ENCODE assay signal across 8 cellular contexts in genomic region chr3:167734498-167735232, GRCh38. TPM values are rescaled to one million over a fixed set of nuclear protein-coding genes. Genes with fewer than 3 reads are reported as not detected.
DNase-seq lines count a peak whose midpoint lies in the region; ATAC-seq and TF ChIP-seq lines count a peak whose summit lies in the region.

TSS of gene PDCD10 (minus strand) at chr3:167734892. CDS start at chr3:167720157, 14,735 bp downstream.

- intact Hi-C loops in activated T-helper 2 cell treated with anti-CD3 and anti-CD28 coated beads, Interferon-gamma antibody, Interleukin-2, Interleukin-4, amounts not matched to agents 10 μg/mL and 5 μg/mL and 100 μg/mL, durations not matched to agents 14 hours and 24 hours and 36 hours (cut with micrococcal nuclease), result loop anchor here (1.0 to 10.0 kb wide), 4 partner anchors 43 to 362 kb away; partner anchors contain the start of gene ZBBX

- peak within 1 kb of the TSS; percentile 93 for H3K4me2 ChIP-seq in Loucy (ENCODE audit: low read depth, low read length, poor library complexity, severe bottlenecking)

- peaks cover 45% of the 10 kb centered on the region for H4K20me1 ChIP-seq in Loucy (ENCODE audit: insufficient read depth, low read length, poor library complexity, severe bottlenecking)

- TF ChIP-seq CTCF in Loucy (conservative IDR thresholded peaks at IDR 0.05; ENCODE audit: low read length), result no peak
- TF ChIP-seq CTCF in RWPE2 (IDR thresholded peaks at IDR 0.05; ENCODE audit: poor library complexity, severe bottlenecking), result no peak

- peak within 1 kb of the TSS; percentile 88 for H3K27ac ChIP-seq in RWPE2 (ENCODE audit: poor library complexity, severe bottlenecking)

- POLR2A ChIA-PET in naive thymus-derived CD8-positive, alpha-beta T cell (lab: Charles Lee), result interaction anchor here (1.2 to 1.5 kb wide), 2 partner anchors 15 to 21 kb away, joined by 8 to 10 read pairs; no protein-coding TSS in a partner anchor

- H3K4me3 ChIP-seq in H7 (ENCODE audit: insufficient read depth, low read depth, low read length), result peak within 1 kb of the TSS; percentile 95
- H3K4me3 ChIP-seq in Loucy (ENCODE audit: low read length, poor library complexity, severe bottlenecking), result peak within 1 kb of the TSS; percentile 97
- H3K4me3 ChIP-seq in RWPE2 (ENCODE audit: severe bottlenecking), result peak within 1 kb of the TSS; percentile 65

- peak; percentile 86 for ATAC-seq in RWPE2 (ENCODE audit: low read depth)
- ATAC-seq in naive thymus-derived CD8-positive, alpha-beta T cell, result peak; percentile 86 to 88

- peak within 1 kb of the TSS; percentile 89 for H2AFZ ChIP-seq in Loucy (ENCODE audit: low read length)

- no peaks in the 10 kb centered on the region; the same call in 1 of the 2 replicates for H3F3A ChIP-seq in Loucy (ENCODE audit: low read depth)

- H3K27ac Mint-ChIP-seq in activated T-helper 2 cell treated with anti-CD3 and anti-CD28 coated beads, Interferon-gamma antibody, Interleukin-2, Interleukin-4, amounts not matched to agents 10 μg/mL and 5 μg/mL and 100 μg/mL, durations not matched to agents 14 hours and 24 hours and 36 hours, result no peak within 1 kb of the TSS
- no peak within 1 kb of the TSS for H3K27ac Mint-ChIP-seq in naive thymus-derived CD8-positive, alpha-beta T cell

- DNase-seq in H7 (peak; percentile 82), RWPE2 (ENCODE audit: low spot score) (peak; percentile 99), fibroblast of peridontal ligament (ENCODE audit: extremely low read depth) (peak; percentile 97)
- DNase-seq in activated T-helper 2 cell treated with anti-CD3 and anti-CD28 coated beads, Interferon-gamma antibody, Interleukin-2, Interleukin-4, amounts not matched to agents 10 μg/mL and 5 μg/mL and 100 μg/mL, durations not matched to agents 14 hours and 24 hours and 36 hours (ENCODE audit: low spot score), result peak; percentile 95
- peak; percentile 88 to 99 (median 97) for DNase-seq in naive thymus-derived CD8-positive, alpha-beta T cell
- DNase-seq in stimulated activated naive CD4-positive, alpha-beta T cell (lab: John Stamatoyannopoulos, UW), result peak; percentile 94 to 99 (median 97)

- no peaks in the 10 kb centered on the region for H3K27me3 ChIP-seq in H7 (ENCODE audit: control insufficient read depth, insufficient read depth, low read length)
- no peaks in the 10 kb centered on the region for H3K27me3 ChIP-seq in Loucy (ENCODE audit: insufficient read depth, low read length, poor library complexity, severe bottlenecking)
- H3K27me3 ChIP-seq in RWPE2 (ENCODE audit: insufficient read depth, poor library complexity, severe bottlenecking), result no peaks in the 10 kb centered on the region

- peaks cover 16% of the 10 kb centered on the region for H3K4me1 Mint-ChIP-seq in activated T-helper 2 cell treated with anti-CD3 and anti-CD28 coated beads, Interferon-gamma antibody, Interleukin-2, Interleukin-4, amounts not matched to agents 10 μg/mL and 5 μg/mL and 100 μg/mL, durations not matched to agents 14 hours and 24 hours and 36 hours (ENCODE audit: low read depth)
- peaks cover 14 to 40% (median 15%) of the 10 kb centered on the region in 4 donors for H3K4me1 Mint-ChIP-seq in naive thymus-derived CD8-positive, alpha-beta T cell

- peak within 1 kb of the TSS; percentile 91 for H3K9ac ChIP-seq in ES-I3 (ENCODE audit: low read depth, low read length)
- H3K9ac ChIP-seq in Loucy (ENCODE audit: low read depth, low read length, poor library complexity, severe bottlenecking), result peak within 1 kb of the TSS; percentile 81

- H3K36me3 ChIP-seq in ES-I3 (ENCODE audit: insufficient read depth, low read length) (no peaks in the 10 kb centered on the region), H7 (replicated peaks; ENCODE audit: control insufficient read depth, insufficient read depth, low read length) (no peaks in the 10 kb centered on the region), Loucy (ENCODE audit: insufficient read depth, low read length) (no peaks in the 10 kb centered on the region), RWPE2 (ENCODE audit: low read depth) (peaks cover 16% of the 10 kb centered on the region)

- H3K36me3 Mint-ChIP-seq in activated T-helper 2 cell treated with anti-CD3 and anti-CD28 coated beads, Interferon-gamma antibody, Interleukin-2, Interleukin-4, amounts not matched to agents 10 μg/mL and 5 μg/mL and 100 μg/mL, durations not matched to agents 14 hours and 24 hours and 36 hours (ENCODE audit: low read depth), result peaks cover 10% of the 10 kb centered on the region
- H3K36me3 Mint-ChIP-seq in naive thymus-derived CD8-positive, alpha-beta T cell, result peaks cover 0 to 4% (median 0%) of the 10 kb centered on the region in 3 donors

- H3K9me3 ChIP-seq in ES-I3 (ENCODE audit: control insufficient read depth, insufficient read depth, low read length), result no peaks in the 10 kb centered on the region
- no peaks in the 10 kb centered on the region for H3K9me3 ChIP-seq in Loucy (ENCODE audit: insufficient read depth, low read depth, low read length)
- H3K9me3 ChIP-seq in RWPE2 (ENCODE audit: severe bottlenecking), result no peaks in the 10 kb centered on the region

- H3K4me3 Mint-ChIP-seq in activated T-helper 2 cell treated with anti-CD3 and anti-CD28 coated beads, Interferon-gamma antibody, Interleukin-2, Interleukin-4, amounts not matched to agents 10 μg/mL and 5 μg/mL and 100 μg/mL, durations not matched to agents 14 hours and 24 hours and 36 hours (ENCODE audit: low read depth), result no peak within 1 kb of the TSS
- H3K4me3 Mint-ChIP-seq in naive thymus-derived CD8-positive, alpha-beta T cell, result no peak within 1 kb of the TSS

- H3K9me3 Mint-ChIP-seq in activated T-helper 2 cell treated with anti-CD3 and anti-CD28 coated beads, Interferon-gamma antibody, Interleukin-2, Interleukin-4, amounts not matched to agents 10 μg/mL and 5 μg/mL and 100 μg/mL, durations not matched to agents 14 hours and 24 hours and 36 hours, result no peaks in the 10 kb centered on the region
- H3K9me3 Mint-ChIP-seq in naive thymus-derived CD8-positive, alpha-beta T cell, result no peaks in the 10 kb centered on the region

- peaks cover 55% of the 10 kb centered on the region for H3K79me2 ChIP-seq in Loucy (ENCODE audit: insufficient read depth, low read length)

- peaks cover 7% of the 10 kb centered on the region for H3K27me3 Mint-ChIP-seq in activated T-helper 2 cell treated with anti-CD3 and anti-CD28 coated beads, Interferon-gamma antibody, Interleukin-2, Interleukin-4, amounts not matched to agents 10 μg/mL and 5 μg/mL and 100 μg/mL, durations not matched to agents 14 hours and 24 hours and 36 hours (ENCODE audit: low read depth)
- no peaks in the 10 kb centered on the region for H3K27me3 Mint-ChIP-seq in naive thymus-derived CD8-positive, alpha-beta T cell

- no peaks in the 10 kb centered on the region for H3K9me2 ChIP-seq in Loucy (replicated peaks; ENCODE audit: low read depth, low read length)

- H3K4me1 ChIP-seq in ES-I3 (ENCODE audit: insufficient read depth, low read length), result peaks cover 2% of the 10 kb centered on the region; the same call in 1 of the 2 replicates
- H3K4me1 ChIP-seq in Loucy (ENCODE audit: insufficient read depth, low read length, poor library complexity, severe bottlenecking), result peaks cover 78% of the 10 kb centered on the region
- peaks cover 22% of the 10 kb centered on the region for H3K4me1 ChIP-seq in RWPE2 (ENCODE audit: insufficient read depth, poor library complexity, severe bottlenecking)

RNA-seq across cellular contexts. Expression of gene PDCD10, which starts in this region (rescaled TPM):
- 53.3 and 68.5 TPM in 2 replicates for total RNA-seq in H7 (2014; rRNA removed; shearing (Covaris generic))
- total RNA-seq in activated T-helper 2 cell treated with anti-CD3 and anti-CD28 coated beads, Interferon-gamma antibody, Interleukin-2, Interleukin-4, amounts not matched to agents 10 μg/mL and 5 μg/mL and 100 μg/mL, durations not matched to agents 14 hours and 24 hours and 36 hours, result 73.8 and 80.9 TPM in 2 replicates
- total RNA-seq in naive thymus-derived CD8-positive, alpha-beta T cell, result 10 to 100 TPM; 46.2 to 47.0 TPM
- 10 to 100 TPM; 62.1 to 84.8 (median 65.4) TPM for polyA plus RNA-seq in naive thymus-derived CD8-positive, alpha-beta T cell

Comparison
In these comparisons a context has a peak if more than half of its experiments do, and no peak if none do; other contexts are left out.
1. Peak in every context shown above with its lines: DNase-seq, ATAC-seq, H3K4me3 ChIP-seq and H3K27ac ChIP-seq.